In the genomic region with DNA sequence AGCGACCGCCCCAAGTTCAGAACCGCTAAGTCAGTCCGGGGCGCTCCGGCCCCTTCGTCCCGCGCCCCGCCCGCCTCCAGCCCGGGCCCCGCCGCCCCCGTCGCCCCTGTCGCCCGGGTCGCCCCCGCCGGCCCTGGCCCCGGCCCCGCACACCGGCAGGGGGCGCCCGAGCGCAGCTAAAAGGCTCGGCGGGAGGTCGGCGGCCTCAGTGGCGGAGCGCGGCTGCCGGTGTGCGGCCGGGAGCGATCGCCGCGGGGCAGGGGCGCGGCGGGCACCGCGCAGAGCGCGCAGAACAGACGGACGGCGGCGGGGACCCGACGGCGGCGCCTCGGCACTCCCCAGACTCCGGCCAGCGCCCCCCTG, we compare ENCODE assay signal across 8 cellular contexts. TPM values are rescaled to one million over a fixed set of nuclear protein-coding genes. Genes with fewer than 3 reads are reported as not detected.
DNase-seq lines count a peak whose midpoint lies in the region; ATAC-seq and TF ChIP-seq lines count a peak whose summit lies in the region.

TSS of gene FNDC1 (plus strand) at position 208 of the 363 bp plus-strand sequence. CDS start 197 bp downstream, outside the sequence.

- no peak within 1 kb of the TSS for H3K23ac ChIP-seq in trophoblast cell (ENCODE audit: low read length)

- CTCF ChIA-PET in activated CD8-positive, alpha-beta T cell treated with anti-CD3 and anti-CD28 coated beads for 36 hours (lab: Charles Lee): interaction anchor here (0.9 to 2.8 kb wide), 3 partner anchors 14 to 485 kb away, joined by 3 to 17 read pairs (median 6); no protein-coding TSS in a partner anchor

- H2AK5ac ChIP-seq in trophoblast cell (ENCODE audit: low read length): no peak within 1 kb of the TSS

- H3K14ac ChIP-seq in trophoblast cell (ENCODE audit: low read length): no peak within 1 kb of the TSS

- no peaks in the 10 kb centered on the region for H3K36me3 ChIP-seq in trophoblast cell (ENCODE audit: control insufficient read depth in 1 of 2, insufficient read depth in 2 of 2, low read length in 2 of 2)

- peaks cover 8% of the 10 kb centered on the region for H3K4me1 Mint-ChIP-seq in activated CD8-positive, alpha-beta T cell treated with anti-CD3 and anti-CD28 coated beads for 36 hours (ENCODE audit: low read depth)

- TF ChIP-seq CTCF in activated CD8-positive, alpha-beta T cell treated with anti-CD3 and anti-CD28 coated beads for 36 hours (IDR thresholded peaks at IDR 0.05): peak; percentile 13
- TF ChIP-seq CTCF in foreskin fibroblast (IDR thresholded peaks at IDR 0.05; ENCODE audit: low read depth, low read length): no peak

- H3K4ac ChIP-seq in trophoblast cell (ENCODE audit: low read depth, low read length): no peak within 1 kb of the TSS

- intact Hi-C loops in activated CD8-positive, alpha-beta T cell treated with anti-CD3 and anti-CD28 coated beads for 36 hours (cut with micrococcal nuclease): no loop called here

- H3K4me3 ChIP-seq in foreskin fibroblast (ENCODE audit: low read depth in 1 of 2, low read length in 2 of 2): peak within 1 kb of the TSS; percentile 37 to 50
- peak within 1 kb of the TSS; percentile 72 for H3K4me3 ChIP-seq in trophoblast cell (ENCODE audit: low read depth, low read length)

- POLR2A ChIA-PET in activated CD8-positive, alpha-beta T cell treated with anti-CD3 and anti-CD28 coated beads for 36 hours (lab: Charles Lee): interaction anchor here (0.7 kb wide), 1 partner anchor 184 kb away, joined by 3 read pairs; no protein-coding TSS in a partner anchor

- no peak within 1 kb of the TSS for H2BK12ac ChIP-seq in trophoblast cell (ENCODE audit: low read length)

- peak within 1 kb of the TSS; percentile 51 for H3K4me3 Mint-ChIP-seq in activated CD8-positive, alpha-beta T cell treated with anti-CD3 and anti-CD28 coated beads for 36 hours

- peaks cover 2% of the 10 kb centered on the region for H3K9me3 ChIP-seq in trophoblast cell (ENCODE audit: insufficient read depth, low read depth, low read length)

- peaks cover 8 to 13% of the 10 kb centered on the region in 2 experiments for H3K4me1 ChIP-seq in trophoblast cell (ENCODE audit: control insufficient read depth in 1 of 2, insufficient read depth in 2 of 2, low read length in 2 of 2)

- no peaks in the 10 kb centered on the region for H3K9me3 Mint-ChIP-seq in activated CD8-positive, alpha-beta T cell treated with anti-CD3 and anti-CD28 coated beads for 36 hours

- peak within 1 kb of the TSS; percentile 86 for H3K4me2 ChIP-seq in trophoblast cell (ENCODE audit: low read length)

- DNase-seq in DMS53 (lab: John Stamatoyannopoulos, UW): peak; percentile 38
- DNase-seq in DMS53 treated with DMSO at 0.1 percent for 48 hours (lab: John Stamatoyannopoulos, UW; ENCODE audit: unreplicated experiment): no peak
- peak; percentile 29 for DNase-seq in HK-2 (ENCODE audit: unreplicated experiment)
- DNase-seq in activated CD8-positive, alpha-beta T cell treated with anti-CD3 and anti-CD28 coated beads for 36 hours: peak; percentile 67
- DNase-seq in foreskin fibroblast: peak in 1 of 2 donors; percentile 60
- peak in 1 of 2 donors; percentile 57 for DNase-seq in trophoblast cell
- no peak for DNase-seq in DMS153 treated with DMSO at 0.1 percent for 48 hours (lab: John Stamatoyannopoulos, UW; ENCODE audit: unreplicated experiment)

- no peak within 1 kb of the TSS for H3K18ac ChIP-seq in trophoblast cell (ENCODE audit: low read length)

- no CpG with 5 or more reads among the region's 59 CpGs for WGBS in trophoblast cell (ENCODE audit: extremely low coverage, insufficient coverage, insufficient read length)

- no peak within 1 kb of the TSS for H2BK120ac ChIP-seq in trophoblast cell (ENCODE audit: insufficient read depth, low read length, poor library complexity)

- H3K27me3 ChIP-seq in trophoblast cell (ENCODE audit: insufficient read depth, low read length): peaks cover 35% of the 10 kb centered on the region

- no peak within 1 kb of the TSS for H4K8ac ChIP-seq in trophoblast cell (ENCODE audit: low read depth, low read length)

- H3K79me2 ChIP-seq in trophoblast cell (ENCODE audit: control insufficient read depth, insufficient read depth, low read length, poor library complexity): no peaks in the 10 kb centered on the region

- H3K9ac ChIP-seq in trophoblast cell (ENCODE audit: low read length): no peak within 1 kb of the TSS

- no peak within 1 kb of the TSS for H4K91ac ChIP-seq in trophoblast cell (ENCODE audit: low read depth, low read length)

- no peaks in the 10 kb centered on the region for H3K36me3 Mint-ChIP-seq in activated CD8-positive, alpha-beta T cell treated with anti-CD3 and anti-CD28 coated beads for 36 hours (ENCODE audit: low read depth)

- peak within 1 kb of the TSS; percentile 8 for H2AFZ ChIP-seq in trophoblast cell (ENCODE audit: insufficient read depth, low read length, poor library complexity)

- H3K27ac ChIP-seq in trophoblast cell (ENCODE audit: low read depth, low read length): no peak within 1 kb of the TSS

- H4K12ac ChIP-seq in trophoblast cell (ENCODE audit: low read depth, low read length): no peak within 1 kb of the TSS

- no peak within 1 kb of the TSS for H2BK5ac ChIP-seq in trophoblast cell (ENCODE audit: low read depth, low read length, poor library complexity)

- peak; percentile 85 for ATAC-seq in activated CD8-positive, alpha-beta T cell treated with anti-CD3 and anti-CD28 coated beads for 36 hours
- ATAC-seq in HG02623 (IDR thresholded peaks at IDR 0.05; ENCODE audit: unreplicated experiment): no peak

- no peaks in the 10 kb centered on the region for H3K79me1 ChIP-seq in trophoblast cell (ENCODE audit: low read length)

- H3K27me3 Mint-ChIP-seq in activated CD8-positive, alpha-beta T cell treated with anti-CD3 and anti-CD28 coated beads for 36 hours: peaks cover 74% of the 10 kb centered on the region

- H3K27ac Mint-ChIP-seq in activated CD8-positive, alpha-beta T cell treated with anti-CD3 and anti-CD28 coated beads for 36 hours: no peak within 1 kb of the TSS

RNA-seq across cellular contexts. Expression of gene FNDC1, which starts in this region (rescaled TPM):
- total RNA-seq in activated CD8-positive, alpha-beta T cell treated with anti-CD3 and anti-CD28 coated beads for 36 hours: not detected
- 0.34 and 0.39 TPM in 2 replicates for polyA plus RNA-seq in trophoblast cell (2013)

Comparison
In these comparisons a context has a peak if more than half of its experiments do, and no peak if none do; other contexts are left out.
1. DNase-seq: peak in DMS53 (single experiment) and HK-2 (single experiment); none in DMS53 treated with DMSO at 0.1 percent for 48 hours (single experiment) and DMS153 treated with DMSO at 0.1 percent for 48 hours (single experiment).
2. Peak in DNase-seq and ATAC-seq in activated CD8-positive, alpha-beta T cell treated with anti-CD3 and anti-CD28 coated beads for 36 hours; RNA of the gene not detected or under 1 TPM.